In genomic region chr5:59959330-59959729, GRCh38 we compare ENCODE assay signal across 32 cellular contexts.
"Had no signal": no experiment of that assay in that cellular context is flagged by ENCODE, and none has a peak within 500 bp of the region (broad histone marks: within the 10 kb centered on the region; RNA-seq: fewer than 3 reads in every experiment).

No MANE protein-coding gene starts in this region.

- H3K36me3 ChIP-seq: adrenal gland, ascending aorta, brain microvascular endothelial cell, breast epithelium, cardiac muscle cell had no signal

- H3K4me1 ChIP-seq: adrenal gland, body of pancreas, breast epithelium had no signal

- H3K4me3 ChIP-seq: adrenal gland, ascending aorta, body of pancreas, breast epithelium, cardiac muscle cell had no signal

- H3K9me3 ChIP-seq: adrenal gland, ascending aorta, body of pancreas, breast epithelium had no signal

- H3K27me3 ChIP-seq: adrenal gland, ascending aorta, body of pancreas, brain microvascular endothelial cell, breast epithelium, cardiac muscle cell had no signal

- ATAC-seq: activated naive CD4-positive, alpha-beta T cell treated with anti-CD3 and anti-CD28 coated beads, Interleukin-2, amount 50 U/mL, for 72 hours; activated naive CD8-positive, alpha-beta T cell treated with anti-CD3 and anti-CD28 coated beads, Interleukin-2, amount 50 U/mL, for 24 hours; activated T-cell treated with anti-CD3 and anti-CD28 coated beads, Interleukin-2, amount 50 U/mL, for 4 hours; activated T-cell treated with anti-CD3 and anti-CD28 coated beads, Interleukin-2, amount 50 U/mL, for 72 hours; activated T-helper 17 cell treated with anti-CD3 and anti-CD28 coated beads, Interleukin-2, amount 50 U/mL, for 72 hours; body of pancreas had no signal

- FAIRE-seq: astrocyte, bronchial epithelial cell had no signal

- DNase-seq: activated effector memory CD4-positive, alpha-beta T cell treated with anti-CD3 and anti-CD28 coated beads, Interleukin-2, amount 50 U/mL, for 16 hours; activated effector memory CD4-positive, alpha-beta T cell treated with Interleukin-2 at 50 U/mL for 16 hours; activated gamma-delta T cell; activated gamma-delta T cell treated with Interleukin-2 at 50 U/mL for 16 hours; activated naive CD4-positive, alpha-beta T cell; activated naive CD4-positive, alpha-beta T cell treated with anti-CD3 and anti-CD28 coated beads for 36 hours; activated naive CD4-positive, alpha-beta T cell treated with anti-CD3 and anti-CD28 coated beads, Interleukin-2, amount 10 ng/mL, durations not matched to agents 7 days and 5 days; activated naive CD4-positive, alpha-beta T cell treated with anti-CD3 and anti-CD28 coated beads, Interleukin-2, amount 50 U/mL, for 16 hours; activated naive CD4-positive, alpha-beta T cell treated with Interleukin-2 at 50 U/mL for 16 hours; activated naive CD8-positive, alpha-beta T cell treated with anti-CD3 and anti-CD28 coated beads for 36 hours; activated naive CD8-positive, alpha-beta T cell treated with anti-CD3 and anti-CD28 coated beads, Interleukin-2, amount 10 ng/mL, durations not matched to agents 7 days and 5 days; activated naive CD8-positive, alpha-beta T cell treated with anti-CD3 and anti-CD28 coated beads, Interleukin-2, amount 50 U/mL, for 24 hours; activated T-cell treated with anti-CD3 and anti-CD28 coated beads, Interleukin-2, amount 50 U/mL, for 4 hours; activated T-cell treated with anti-CD3 and anti-CD28 coated beads, Interleukin-2, amount 50 U/mL, for 48 hours; activated T-cell treated with anti-CD3 and anti-CD28 coated beads, Interleukin-2, amount 50 U/mL, for 72 hours; adrenal gland; amniotic stem cell; amygdala; anterior cingulate cortex; aorta; body of pancreas; brain microvascular endothelial cell; caudate nucleus; central memory CD4-positive, alpha-beta T cell; cerebellar nuclear complex had no signal

- H3K27ac ChIP-seq: adrenal gland, ascending aorta, body of pancreas, brain microvascular endothelial cell, breast epithelium, cardiac muscle cell had no signal
